ENCODE assay signal across 19 cellular contexts in the genomic region with DNA sequence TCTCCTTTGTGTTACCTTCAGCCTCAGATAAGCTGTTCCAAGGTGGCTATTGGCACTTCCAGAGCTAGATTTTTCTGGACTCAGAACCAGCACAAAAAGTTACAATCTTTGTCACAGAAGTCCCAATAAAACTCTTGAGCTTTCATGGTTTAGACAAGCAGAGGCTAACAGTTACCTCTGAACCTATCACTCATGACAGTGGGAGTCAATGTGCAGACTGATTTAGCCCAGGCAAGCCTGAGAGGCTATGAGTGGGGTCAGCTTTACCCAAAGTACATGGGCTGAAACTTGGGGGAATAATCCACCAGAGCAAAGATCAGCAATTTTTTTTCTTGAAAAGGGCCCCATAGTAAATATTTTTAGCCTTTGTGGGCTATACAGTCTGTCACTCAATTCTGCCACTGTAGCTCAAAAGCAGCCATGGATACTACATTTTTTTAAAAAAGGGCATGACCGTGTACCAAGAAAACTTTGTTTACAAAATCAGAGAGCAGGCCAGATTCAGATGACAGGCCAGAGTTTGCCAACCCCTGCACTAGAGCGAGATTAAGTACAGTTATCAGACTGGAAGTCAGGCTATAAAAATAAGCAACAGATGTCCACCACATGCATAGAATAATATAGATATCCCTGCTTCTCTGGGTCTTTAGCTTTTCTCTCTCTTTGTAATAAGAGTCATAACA. TPM values are rescaled to one million over a fixed set of nuclear protein-coding genes. Genes with fewer than 3 reads are reported as not detected.
"Had no signal": no experiment of that assay in that cellular context is flagged by ENCODE, and none has a peak within 500 bp of the region (broad histone marks: within the 10 kb centered on the region; RNA-seq: fewer than 3 reads in every experiment).

No MANE protein-coding gene starts in this region.

- H3K27me3 ChIP-seq: colonic mucosa, suprapubic skin, upper lobe of left lung had no signal

- H3K36me3 Mint-ChIP-seq: activated naive CD8-positive, alpha-beta T cell treated with anti-CD3 and anti-CD28 coated beads, Interleukin-2, amount 10 ng/mL, durations not matched to agents 7 days and 5 days; naive thymus-derived CD4-positive, alpha-beta T cell had no signal

- H3K27ac Mint-ChIP-seq: activated CD4-positive, alpha-beta memory T cell treated with anti-CD3 and anti-CD28 coated beads, Interleukin-2, amount 10 ng/mL, durations not matched to agents 7 days and 5 days; activated CD4-positive, alpha-beta T cell treated with anti-CD3 and anti-CD28 coated beads for 36 hours; activated naive CD8-positive, alpha-beta T cell treated with anti-CD3 and anti-CD28 coated beads, Interleukin-2, amount 10 ng/mL, durations not matched to agents 7 days and 5 days; naive thymus-derived CD4-positive, alpha-beta T cell; T-helper 2 cell treated with Interferon-gamma antibody and Interleukin-4, amounts not matched to agents 5 μg/mL and 100 μg/mL, for 36 hours had no signal

- H3K36me3 ChIP-seq: colonic mucosa, suprapubic skin, upper lobe of left lung had no signal

- H3K9me3 ChIP-seq: colonic mucosa, suprapubic skin, upper lobe of left lung had no signal

- DNase-seq: activated CD4-positive, alpha-beta memory T cell treated with anti-CD3 and anti-CD28 coated beads, Interleukin-2, amount 10 ng/mL, durations not matched to agents 7 days and 5 days; activated CD4-positive, alpha-beta T cell treated with anti-CD3 and anti-CD28 coated beads for 36 hours; activated gamma-delta T cell treated with Interleukin-2 at 50 U/mL for 16 hours; activated naive CD8-positive, alpha-beta T cell treated with anti-CD3 and anti-CD28 coated beads, Interleukin-2, amount 10 ng/mL, durations not matched to agents 7 days and 5 days; activated T-cell treated with anti-CD3 and anti-CD28 coated beads, Interleukin-2, amount 50 U/mL, for 48 hours; aorta; colonic mucosa; effector CD4-positive, alpha-beta T cell; hypothalamus; naive thymus-derived CD4-positive, alpha-beta T cell; occipital lobe; stimulated activated CD4-positive, alpha-beta T cell treated with anti-CD3 and anti-CD28 coated beads, Interleukin-4, amount 100 ng/mL, for 1 hour; stimulated activated CD8-positive, alpha-beta memory T cell treated with anti-CD3 and anti-CD28 coated beads, Interleukin-4, amount 100 ng/mL, for 48 hours; stimulated activated naive CD8-positive, alpha-beta T cell treated with anti-CD3 and anti-CD28 coated beads, Interleukin-15, Interleukin-2, amounts not matched to agents 100 U/mL and 50 U/mL, for 24 hours; SW 1271; upper lobe of left lung had no signal

- H3K4me3 ChIP-seq: colonic mucosa, lung, suprapubic skin, upper lobe of left lung had no signal

- H3K4me3 Mint-ChIP-seq: activated CD4-positive, alpha-beta memory T cell treated with anti-CD3 and anti-CD28 coated beads, Interleukin-2, amount 10 ng/mL, durations not matched to agents 7 days and 5 days; activated CD4-positive, alpha-beta T cell treated with anti-CD3 and anti-CD28 coated beads for 36 hours; activated naive CD8-positive, alpha-beta T cell treated with anti-CD3 and anti-CD28 coated beads, Interleukin-2, amount 10 ng/mL, durations not matched to agents 7 days and 5 days; naive thymus-derived CD4-positive, alpha-beta T cell; T-helper 2 cell treated with Interferon-gamma antibody and Interleukin-4, amounts not matched to agents 5 μg/mL and 100 μg/mL, for 36 hours had no signal

- H3K4me1 ChIP-seq: colonic mucosa, suprapubic skin, upper lobe of left lung had no signal

- H3K27ac ChIP-seq: colonic mucosa, suprapubic skin, upper lobe of left lung had no signal

- H3K4me1 Mint-ChIP-seq: activated CD4-positive, alpha-beta memory T cell treated with anti-CD3 and anti-CD28 coated beads, Interleukin-2, amount 10 ng/mL, durations not matched to agents 7 days and 5 days; activated CD4-positive, alpha-beta T cell treated with anti-CD3 and anti-CD28 coated beads for 36 hours; activated naive CD8-positive, alpha-beta T cell treated with anti-CD3 and anti-CD28 coated beads, Interleukin-2, amount 10 ng/mL, durations not matched to agents 7 days and 5 days; naive thymus-derived CD4-positive, alpha-beta T cell had no signal

- ATAC-seq: activated CD4-positive, alpha-beta T cell treated with anti-CD3 and anti-CD28 coated beads for 36 hours; naive thymus-derived CD4-positive, alpha-beta T cell; stimulated activated naive CD8-positive, alpha-beta T cell treated with anti-CD3 and anti-CD28 coated beads, Interleukin-15, Interleukin-2, amounts not matched to agents 100 U/mL and 50 U/mL, for 24 hours had no signal

- H3K9me3 Mint-ChIP-seq: activated CD4-positive, alpha-beta memory T cell treated with anti-CD3 and anti-CD28 coated beads, Interleukin-2, amount 10 ng/mL, durations not matched to agents 7 days and 5 days; activated naive CD8-positive, alpha-beta T cell treated with anti-CD3 and anti-CD28 coated beads, Interleukin-2, amount 10 ng/mL, durations not matched to agents 7 days and 5 days; naive thymus-derived CD4-positive, alpha-beta T cell; T-helper 2 cell treated with Interferon-gamma antibody and Interleukin-4, amounts not matched to agents 5 μg/mL and 100 μg/mL, for 36 hours had no signal

RNA-seq across cellular contexts. Expression of a gene that starts 20.0 kb away (rescaled TPM):
- total RNA-seq: activated CD4-positive, alpha-beta memory T cell treated with anti-CD3 and anti-CD28 coated beads, Interleukin-2, amount 10 ng/mL, durations not matched to agents 7 days and 5 days; activated CD4-positive, alpha-beta T cell treated with anti-CD3 and anti-CD28 coated beads for 36 hours; activated naive CD8-positive, alpha-beta T cell treated with anti-CD3 and anti-CD28 coated beads, Interleukin-2, amount 10 ng/mL, durations not matched to agents 7 days and 5 days; naive thymus-derived CD4-positive, alpha-beta T cell had no signal
- polyA plus RNA-seq: naive thymus-derived CD4-positive, alpha-beta T cell had no signal
